In genomic region chr7:66395128-66395571, GRCh38 we compare ENCODE assay signal across 8 cellular contexts.
A peak's percentile ranks its signal among the peaks of the same experiment; 100 is the strongest.
DNase-seq lines count a peak whose midpoint lies in the region; ATAC-seq and TF ChIP-seq lines count a peak whose summit lies in the region.
"Not testable (repeated sequence)": the region's sequence is repeated elsewhere in the genome, so short reads cannot be mapped to it uniquely, and the experiment has no call there.

No MANE protein-coding gene starts in this region.

- H3K27ac ChIP-seq in IMR-90 (ENCODE audit: insufficient read depth, low read length) = peak overlapping the region; percentile 13
- H3K27ac ChIP-seq in RWPE2 (ENCODE audit: poor library complexity, severe bottlenecking) = peak overlapping the region; percentile 56
- not testable (repeated sequence) for H3K27ac ChIP-seq in foreskin keratinocyte

- H3K4me1 Mint-ChIP-seq in MCF 10A (ENCODE audit: insufficient read depth, unreplicated experiment) = peaks cover 17% of the 10 kb centered on the region

- H4K91ac ChIP-seq in IMR-90 (ENCODE audit: insufficient read depth, low read depth, low read length) = not testable (repeated sequence)

- TF ChIP-seq RAD21 in IMR-90 (IDR thresholded peaks at IDR 0.05; ENCODE audit: low read length) = not testable (repeated sequence)

- TF ChIP-seq POLR2A in IMR-90 (IDR thresholded peaks at IDR 0.05; ENCODE audit: low read depth, low read length) = not testable (repeated sequence)

- H4K8ac ChIP-seq in IMR-90 (ENCODE audit: low read depth in 2 of 2, low read length in 2 of 2) = not testable (repeated sequence)

- not testable (repeated sequence) for H3K27me3 Mint-ChIP-seq in MCF 10A (ENCODE audit: insufficient read depth, unreplicated experiment)

- not testable (repeated sequence) for H4K5ac ChIP-seq in IMR-90 (ENCODE audit: low read depth, low read length)

- H3K36me3 ChIP-seq in IMR-90 (ENCODE audit: control insufficient read depth, insufficient read depth, low read length); RWPE2 (ENCODE audit: low read depth): not testable (repeated sequence)

- in situ Hi-C loops in IMR-90 (cut with MboI; ENCODE audit: low sequenced_read_pairs) = not testable (repeated sequence)

- H3K9me1 ChIP-seq in IMR-90 (ENCODE audit: insufficient read depth, low read length) = peaks cover 11% of the 10 kb centered on the region; the same call in 1 of the 2 replicates

- not testable (repeated sequence) for H3K56ac ChIP-seq in IMR-90 (ENCODE audit: extremely low read depth, insufficient read depth, low read length)

- not testable (repeated sequence) for H3K4me3 Mint-ChIP-seq in MCF 10A (ENCODE audit: unreplicated experiment)

- not testable (repeated sequence) for H3K9ac ChIP-seq in IMR-90 (ENCODE audit: low read depth, low read length)

- peak overlapping the region; percentile 16; the same call in 1 of the 2 replicates for H2AK5ac ChIP-seq in IMR-90 (ENCODE audit: low read depth, low read length)

- H3K4me3 ChIP-seq in IMR-90 (ENCODE audit: insufficient read depth, low read depth, low read length); RWPE2 (ENCODE audit: severe bottlenecking): not testable (repeated sequence)

- DNase-seq in A172 (ENCODE audit: low spot score) (peak; percentile 67), EH (ENCODE audit: low read depth) (peak; percentile 79), IMR-90 (peak; percentile 85), MCF 10A (ENCODE audit: unreplicated experiment) (peak; percentile 69), foreskin keratinocyte (peak; percentile 56 to 82), pulmonary artery endothelial cell (ENCODE audit: low read depth, low spot score) (peak; percentile 17)
- DNase-seq in RWPE2 (ENCODE audit: low spot score) = not testable (repeated sequence)

- H2BK120ac ChIP-seq in IMR-90 (ENCODE audit: low read depth, low read length) = peak overlapping the region; percentile 60; the same call in 1 of the 2 replicates

- H2AFZ ChIP-seq in IMR-90 (replicated peaks; ENCODE audit: low read length, poor library complexity) = not testable (repeated sequence)

- peak overlapping the region; percentile 61; the same call in 1 of the 2 replicates for H3K4ac ChIP-seq in IMR-90 (ENCODE audit: low read depth, low read length)

- H3K9me3 ChIP-seq in IMR-90 (ENCODE audit: control insufficient read depth, insufficient read depth, low read length); RWPE2 (ENCODE audit: severe bottlenecking): not testable (repeated sequence)

- not testable (repeated sequence) for H3K79me1 ChIP-seq in IMR-90 (ENCODE audit: low read depth in 1 of 2, low read length in 2 of 2)

- not testable (repeated sequence) for H3K27ac Mint-ChIP-seq in MCF 10A (ENCODE audit: low read depth, unreplicated experiment)

- not testable (repeated sequence) for H3K23ac ChIP-seq in IMR-90 (ENCODE audit: low read depth, low read length)

- H3K9me3 Mint-ChIP-seq in MCF 10A (ENCODE audit: unreplicated experiment) = not testable (repeated sequence)

- not testable (repeated sequence) for H3K4me1 ChIP-seq in IMR-90 (ENCODE audit: control insufficient read depth, insufficient read depth, low read length); foreskin keratinocyte
- H3K4me1 ChIP-seq in RWPE2 (ENCODE audit: insufficient read depth, poor library complexity, severe bottlenecking) = peaks cover 11% of the 10 kb centered on the region

- not testable (repeated sequence) for H3K4me2 ChIP-seq in IMR-90 (ENCODE audit: low read depth, low read length)

- not testable (repeated sequence) for H3K27me3 ChIP-seq in IMR-90 (ENCODE audit: control insufficient read depth, insufficient read depth, low read length); RWPE2 (ENCODE audit: insufficient read depth, poor library complexity, severe bottlenecking); foreskin keratinocyte

- intact Hi-C loops in IMR-90 (cut with micrococcal nuclease); MCF 10A (cut with micrococcal nuclease): not testable (repeated sequence)

- not testable (repeated sequence) for H3K14ac ChIP-seq in IMR-90 (replicated peaks; ENCODE audit: low read depth, low read length)

- H2BK20ac ChIP-seq in IMR-90 (ENCODE audit: low read depth, low read length) = not testable (repeated sequence)

- ATAC-seq in IMR-90 (ENCODE audit: low read depth) (peak; percentile 85), RWPE2 (ENCODE audit: low read depth) (peak; percentile 86), esophagus mucosa (peak; percentile 86), foreskin keratinocyte (peak; percentile 84)

- POLR2A ChIA-PET in IMR-90 (lab: Charles Lee; ENCODE audit: unreplicated experiment); MCF 10A (lab: Yijun Ruan, JAX): not testable (repeated sequence)

- BruUV-seq in IMR-90 (replicated peaks; lab: Mats Ljungman, UMichigan); MCF 10A (replicated peaks; lab: Mats Ljungman, UMichigan): not testable (repeated sequence)

- not testable (repeated sequence) for H3K18ac ChIP-seq in IMR-90 (ENCODE audit: low read depth, low read length)

- dilution Hi-C loops in IMR-90 (cut with HindIII; ENCODE audit: low sequenced_read_pairs, unreplicated experiment) = not testable (repeated sequence)

- H2AK9ac ChIP-seq in IMR-90 (replicated peaks; ENCODE audit: low read depth, low read length, poor library complexity) = not testable (repeated sequence)

- H4K20me1 ChIP-seq in IMR-90 (ENCODE audit: insufficient read depth, low read length) = not testable (repeated sequence)

- not testable (repeated sequence) for TF ChIP-seq CTCF in IMR-90 (conservative IDR thresholded peaks at IDR 0.05; ENCODE audit: low read depth, low read length); RWPE2 (IDR thresholded peaks at IDR 0.05; ENCODE audit: poor library complexity, severe bottlenecking); MCF 10A (IDR thresholded peaks at IDR 0.05; ENCODE audit: unreplicated experiment); foreskin keratinocyte (conservative IDR thresholded peaks at IDR 0.05)

- peak overlapping the region; percentile 1 for H2BK5ac ChIP-seq in IMR-90 (ENCODE audit: low read depth, low read length, poor library complexity, severe bottlenecking)

- not testable (repeated sequence) for H2BK15ac ChIP-seq in IMR-90 (ENCODE audit: low read depth, low read length)

- CTCF ChIA-PET in IMR-90 (lab: Yijun Ruan, JAX) = not testable (repeated sequence)
- CTCF ChIA-PET in MCF 10A (lab: Yijun Ruan, JAX) = interaction anchor here (0.6 kb wide), 1 partner anchor 349 kb away, joined by 3 read pairs; no protein-coding TSS in a partner anchor

- WGBS in IMR-90 (ENCODE audit: extremely low coverage in 2 of 2, insufficient read length in 1 of 2), 2 experiments = no CpG with 5 or more reads among the region's 3 CpGs

- H3K36me3 Mint-ChIP-seq in MCF 10A (ENCODE audit: insufficient read depth, unreplicated experiment) = peaks cover 14% of the 10 kb centered on the region

TF ChIP-seq in IMR-90, 13 proteins besides CTCF, POLR2A, EP300 and RAD21:
- 0 out of 2 replicates have a peak, but pooled peaks have one; percentile 12 for TF ChIP-seq BHLHE40 (IDR thresholded peaks at IDR 0.05; ENCODE audit: low read depth, low read length)
